Comparison of ENCODE assay signal across 29 cellular contexts in genomic region chr2:129375587-129375986, GRCh38.
"Had no signal": no experiment of that assay in that cellular context is flagged by ENCODE, and none has a peak within 500 bp of the region (broad histone marks: within the 10 kb centered on the region; RNA-seq: fewer than 3 reads in every experiment).

No MANE protein-coding gene starts in this region.

- ATAC-seq: activated naive CD4-positive, alpha-beta T cell treated with anti-CD3 and anti-CD28 coated beads, Interleukin-2, amount 50 U/mL, for 72 hours; activated T-cell treated with anti-CD3 and anti-CD28 coated beads, Interleukin-2, amount 50 U/mL, for 4 hours; Right ventricle myocardium inferior; SK-N-SH treated with all-trans-retinoic acid at 6 μM for 48 hours had no signal

- H3K4me3 ChIP-seq: adrenal gland, PC-9 had no signal

- DNase-seq: activated B cell treated with CpG ODN at 0.5 μM for 24 hours; activated CD4-positive, alpha-beta memory T cell treated with anti-CD3 and anti-CD28 coated beads for 36 hours; activated CD4-positive, alpha-beta T cell treated with anti-CD3 and anti-CD28 coated beads for 4 hours; activated CD4-positive, alpha-beta T cell treated with anti-CD3 and anti-CD28 coated beads, Interleukin-2, amount 50 U/mL, for 1 hour; activated CD4-positive, CD25-positive, alpha-beta regulatory T cell treated with anti-CD3 and anti-CD28 coated beads, Interleukin-2, amount 50 U/mL, for 72 hours; activated CD8-positive, alpha-beta memory T cell treated with anti-CD3 and anti-CD28 coated beads, Interleukin-2, amount 50 U/mL, for 4 hours; activated gamma-delta T cell treated with Interleukin-2 at 50 U/mL for 16 hours; activated naive CD4-positive, alpha-beta T cell treated with anti-CD3 and anti-CD28 coated beads for 36 hours; activated T-cell treated with anti-CD3 and anti-CD28 coated beads for 4 hours; activated T-cell treated with anti-CD3 and anti-CD28 coated beads, Interleukin-2, amount 50 U/mL, for 4 hours; adrenal gland; NCI-H1105; NCI-H1417 treated with DMSO at 0.1 percent for 48 hours; NCI-H187 treated with DMSO at 0.1 percent for 48 hours; NCI-H2081; NCI-H2171 treated with DMSO at 0.1 percent for 48 hours; NCI-H2227 treated with DMSO at 0.1 percent for 48 hours; NCI-H446; NCI-H510A treated with DMSO at 0.1 percent for 48 hours; NCI-H526 treated with DMSO at 0.1 percent for 48 hours; NK-92 treated with Interleukin-12 subunit alpha and Interleukin-12 subunit beta, amount 100 ng/mL, for 24 hours; PC-9; SIG-M5; T-helper 1 cell; T-helper 2 cell; T-helper 9 cell had no signal
